8 cellular contexts compared by ENCODE assay signal in genomic region chr16:3880623-3881498, GRCh38. TPM values are rescaled to one million over a fixed set of nuclear protein-coding genes. Genes with fewer than 3 reads are reported as not detected.
DNase-seq lines count a peak whose midpoint lies in the region; ATAC-seq and TF ChIP-seq lines count a peak whose summit lies in the region.

CREBBP (minus strand) TSS chr16:3880713; CDS start chr16:3879916, 797 bp downstream.

- H3K4me1 ChIP-seq in duodenal mucosa (ENCODE audit: control insufficient read depth in 1 of 2, insufficient read depth in 2 of 2, low read length in 2 of 2), result peaks cover 29 to 30% of the 10 kb centered on the region in 2 donors

- TF ChIP-seq POLR2A in lower leg skin (IDR thresholded peaks at IDR 0.05), result no peak

- peaks cover 40% of the 10 kb centered on the region for H3K4me1 Mint-ChIP-seq in activated CD4-positive, alpha-beta memory T cell treated with anti-CD3 and anti-CD28 coated beads for 36 hours (ENCODE audit: low read depth)

- DNase-seq in C1 segment of cervical spinal cord (lab: John Stamatoyannopoulos, UW), result peak in 13 of 14 donors; percentile 23 to 91 (median 72)
- DNase-seq in NCI-H82 treated with DMSO at 0.1 percent for 48 hours (lab: John Stamatoyannopoulos, UW; ENCODE audit: unreplicated experiment), result peak; percentile 30
- DNase-seq in activated CD4-positive, alpha-beta memory T cell treated with anti-CD3 and anti-CD28 coated beads for 36 hours, result peak; percentile 90
- peak; percentile 74 to 96 for DNase-seq in lower leg skin (ENCODE audit: low spot score in 2 of 2)
- peak; percentile 82 to 89 for DNase-seq in stimulated activated CD4-positive, alpha-beta T cell treated with anti-CD3 and anti-CD28 coated beads, Interleukin-4, amount 100 ng/mL, for 4 hours

- H3K9me3 Mint-ChIP-seq in activated CD4-positive, alpha-beta memory T cell treated with anti-CD3 and anti-CD28 coated beads for 36 hours, result no peaks in the 10 kb centered on the region

- no peaks in the 10 kb centered on the region for H3K27me3 ChIP-seq in duodenal mucosa (ENCODE audit: control insufficient read depth in 1 of 2, insufficient read depth in 2 of 2, low read length in 2 of 2)

- peak within 1 kb of the TSS; percentile 90 for H3K27ac Mint-ChIP-seq in activated CD4-positive, alpha-beta memory T cell treated with anti-CD3 and anti-CD28 coated beads for 36 hours

- CTCF ChIA-PET in activated CD4-positive, alpha-beta memory T cell treated with anti-CD3 and anti-CD28 coated beads for 36 hours (lab: Charles Lee), result interaction anchor here (0.6 to 1.0 kb wide), 2 partner anchors 142 to 373 kb away, joined by 3 to 5 read pairs; no protein-coding TSS in a partner anchor

- H3K36me3 Mint-ChIP-seq in activated CD4-positive, alpha-beta memory T cell treated with anti-CD3 and anti-CD28 coated beads for 36 hours, result peaks cover 17% of the 10 kb centered on the region

- H3K36me3 ChIP-seq in duodenal mucosa (ENCODE audit: control insufficient read depth in 1 of 2, insufficient read depth in 2 of 2, low read length in 2 of 2), result peaks cover 0 to 8% of the 10 kb centered on the region in 2 donors

- WGBS in lower leg skin, 2 donors, result 5 to 11% methylated on average over 17 to 63 of the region's 96 CpGs

- H3K9ac ChIP-seq in duodenal mucosa (ENCODE audit: low read depth in 1 of 2, low read length in 2 of 2), result peak within 1 kb of the TSS; percentile 71 to 80

- peak within 1 kb of the TSS; percentile 90 to 92 for H3K4me3 ChIP-seq in duodenal mucosa (ENCODE audit: low read depth in 1 of 2, low read length in 2 of 2)
- peak within 1 kb of the TSS; percentile 79 for H3K4me3 ChIP-seq in lower leg skin (ENCODE audit: low read depth, poor library complexity, severe bottlenecking)

- no peaks in the 10 kb centered on the region for H3K27me3 Mint-ChIP-seq in activated CD4-positive, alpha-beta memory T cell treated with anti-CD3 and anti-CD28 coated beads for 36 hours

- no peaks in the 10 kb centered on the region for H3K9me3 ChIP-seq in duodenal mucosa (ENCODE audit: control insufficient read depth in 1 of 2, low read length in 2 of 2)

- no peak for TF ChIP-seq CTCF in lower leg skin (IDR thresholded peaks at IDR 0.05)

- ATAC-seq in GM19395 (IDR thresholded peaks at IDR 0.05; ENCODE audit: unreplicated experiment), result peak; percentile 71
- peak; percentile 78 for ATAC-seq in HG03565 (IDR thresholded peaks at IDR 0.05; ENCODE audit: unreplicated experiment)

- intact Hi-C loops in activated CD4-positive, alpha-beta memory T cell treated with anti-CD3 and anti-CD28 coated beads for 36 hours (cut with micrococcal nuclease), result loop anchor here (1.0 kb wide), 1 partner anchor 191 kb away; no protein-coding TSS in a partner anchor
- intact Hi-C loops in lower leg skin (cut with DNase I; ENCODE audit: low total_unique reads), result loop anchor here (10.0 kb wide), 1 partner anchor 186 kb away; no protein-coding TSS in a partner anchor

- POLR2A ChIA-PET in activated CD4-positive, alpha-beta memory T cell treated with anti-CD3 and anti-CD28 coated beads for 36 hours (lab: Charles Lee), result no interaction called here

- peak within 1 kb of the TSS; percentile 91 for H3K4me3 Mint-ChIP-seq in activated CD4-positive, alpha-beta memory T cell treated with anti-CD3 and anti-CD28 coated beads for 36 hours

- H3K27ac ChIP-seq in duodenal mucosa (ENCODE audit: low read depth, low read length), result peak within 1 kb of the TSS; percentile 71

RNA-seq across cellular contexts. Expression of gene CREBBP, which starts in this region (rescaled TPM):
- total RNA-seq in activated CD4-positive, alpha-beta memory T cell treated with anti-CD3 and anti-CD28 coated beads for 36 hours, result 10 to 100 TPM; 26.6 to 29.5 TPM
- 100 to 1,000 TPM in 1 of 4 donors, 10 to 100 TPM in 3; 45.5 to 152 (median 65.7) TPM for total RNA-seq in lower leg skin

Comparison
In these comparisons a context has a peak if more than half of its experiments do, and no peak if none do; other contexts are left out.
1. Peak in every context shown above with its lines: DNase-seq, ATAC-seq, H3K4me3 ChIP-seq and H3K27ac ChIP-seq.
2. DNase-seq: peak in every context shown above with its lines; median percentile 90 in activated CD4-positive, alpha-beta memory T cell treated with anti-CD3 and anti-CD28 coated beads for 36 hours; 86 in stimulated activated CD4-positive, alpha-beta T cell treated with anti-CD3 and anti-CD28 coated beads, Interleukin-4, amount 100 ng/mL, for 4 hours; 85 in lower leg skin; 72 in C1 segment of cervical spinal cord; 30 in NCI-H82 treated with DMSO at 0.1 percent for 48 hours.